In genomic region chr2:137566387-137566786, GRCh38 we compare ENCODE assay signal across 19 cellular contexts.
"Had no signal": no experiment of that assay in that cellular context is flagged by ENCODE, and none has a peak within 500 bp of the region (broad histone marks: within the 10 kb centered on the region; RNA-seq: fewer than 3 reads in every experiment).

No MANE protein-coding gene starts in this region.

- H3K36me3 Mint-ChIP-seq: stimulated activated naive B cell treated with anti-CD40 and anti-IgM and Interleukin-4, amounts not matched to agents 10 μg/mL and 1 μg/mL and 100 μg/mL, for 72 hours had no signal

- H3K4me1 Mint-ChIP-seq: endodermal cell; natural killer cell; stimulated activated naive B cell treated with anti-CD40 and anti-IgM and Interleukin-4, amounts not matched to agents 10 μg/mL and 1 μg/mL and 100 μg/mL, for 72 hours had no signal

- H3K27me3 Mint-ChIP-seq: dendritic cell treated with granulocyte-macrophage colony-stimulating factor and Interleukin-4, amounts not matched to agents 40 ng/mL and 50 ng/mL, for 4 days; stimulated activated naive B cell treated with anti-CD40 and anti-IgM and Interleukin-4, amounts not matched to agents 10 μg/mL and 1 μg/mL and 100 μg/mL, for 72 hours; stimulated activated naive CD8-positive, alpha-beta T cell treated with anti-CD3 and anti-CD28 coated beads, Interleukin-15, Interleukin-2, amounts not matched to agents 100 ng/mL and 50 ng/mL, for 24 hours had no signal

- H3K27ac ChIP-seq: colonic mucosa, esophagus squamous epithelium, pancreas, right lobe of liver, transverse colon, vagina had no signal

- H3K9me3 Mint-ChIP-seq: endodermal cell had no signal

- DNase-seq: colonic mucosa; effector CD8-positive, alpha-beta T cell; endodermal cell; erythroblast; esophagus squamous epithelium; head of caudate nucleus; natural killer cell; occipital lobe; pancreas; retina; right lobe of liver; small intestine; stimulated activated CD4-positive, alpha-beta T cell treated with anti-CD3 and anti-CD28 coated beads, Interleukin-15, amount 100 ng/mL, for 24 hours; stimulated activated CD4-positive, alpha-beta T cell treated with anti-CD3 and anti-CD28 coated beads, Interleukin-2, amount 100 ng/mL, for 48 hours; stimulated activated naive B cell treated with anti-CD40 and anti-IgM and Interleukin-4, amounts not matched to agents 10 μg/mL and 1 μg/mL and 100 μg/mL, for 72 hours; transverse colon had no signal

- H3K27me3 ChIP-seq: colonic mucosa, esophagus squamous epithelium, pancreas, right lobe of liver, transverse colon, vagina had no signal

- H3K9me3 ChIP-seq: colonic mucosa, esophagus squamous epithelium, pancreas, right lobe of liver, transverse colon, vagina had no signal

- H3K36me3 ChIP-seq: colonic mucosa, esophagus squamous epithelium, pancreas, right lobe of liver, transverse colon, vagina had no signal

- H3K4me3 ChIP-seq: colonic mucosa, esophagus squamous epithelium, pancreas, right lobe of liver, transverse colon, vagina had no signal

- H3K4me1 ChIP-seq: colonic mucosa, esophagus squamous epithelium, pancreas, right lobe of liver, transverse colon, vagina had no signal

- ATAC-seq: natural killer cell; pancreas; right lobe of liver; stimulated activated naive B cell treated with anti-CD40 and anti-IgM and Interleukin-4, amounts not matched to agents 10 μg/mL and 1 μg/mL and 100 μg/mL, for 72 hours had no signal

- H3K27ac Mint-ChIP-seq: dendritic cell treated with granulocyte-macrophage colony-stimulating factor and Interleukin-4, amounts not matched to agents 40 ng/mL and 50 ng/mL, for 4 days; endodermal cell; natural killer cell; stimulated activated naive B cell treated with anti-CD40 and anti-IgM and Interleukin-4, amounts not matched to agents 10 μg/mL and 1 μg/mL and 100 μg/mL, for 72 hours; stimulated activated naive CD8-positive, alpha-beta T cell treated with anti-CD3 and anti-CD28 coated beads, Interleukin-15, Interleukin-2, amounts not matched to agents 100 ng/mL and 50 ng/mL, for 24 hours had no signal

- H3K4me3 Mint-ChIP-seq: dendritic cell treated with granulocyte-macrophage colony-stimulating factor and Interleukin-4, amounts not matched to agents 40 ng/mL and 50 ng/mL, for 4 days; endodermal cell; natural killer cell; stimulated activated naive B cell treated with anti-CD40 and anti-IgM and Interleukin-4, amounts not matched to agents 10 μg/mL and 1 μg/mL and 100 μg/mL, for 72 hours; stimulated activated naive CD8-positive, alpha-beta T cell treated with anti-CD3 and anti-CD28 coated beads, Interleukin-15, Interleukin-2, amounts not matched to agents 100 ng/mL and 50 ng/mL, for 24 hours had no signal
